Comparison of ENCODE assay signal across 21 cellular contexts in the genomic region with DNA sequence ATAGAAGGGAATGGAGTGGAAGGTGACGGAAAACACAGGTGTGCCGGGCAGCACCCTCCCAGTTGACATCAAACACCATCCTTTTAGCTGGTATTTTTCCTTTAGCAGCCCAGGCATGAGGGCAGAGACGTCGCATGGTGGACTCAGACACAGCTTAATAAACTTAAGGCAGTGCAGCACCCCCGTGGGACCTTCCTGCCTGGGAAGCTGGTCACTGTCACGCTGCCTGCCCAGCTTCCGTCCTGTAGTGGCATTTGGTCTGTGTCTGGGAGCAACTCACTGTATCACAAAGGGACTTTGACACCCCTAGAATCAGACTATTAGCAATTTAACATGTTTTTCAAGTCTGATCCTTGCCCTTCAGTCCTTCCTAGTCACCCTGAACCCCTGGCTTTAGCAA. TPM values are rescaled to one million over a fixed set of nuclear protein-coding genes. Genes with fewer than 3 reads are reported as not detected.
DNase-seq lines count a peak whose midpoint lies in the region; ATAC-seq and TF ChIP-seq lines count a peak whose summit lies in the region.
"Had no signal": no experiment of that assay in that cellular context is flagged by ENCODE, and none has a peak within 500 bp of the region (broad histone marks: within the 10 kb centered on the region; RNA-seq: fewer than 3 reads in every experiment).

No MANE protein-coding gene starts in this region.

- 0 out of 22 replicates have a peak, but pooled peaks cover 0 to 7% (median 0%) of the 10 kb centered on the region in 11 experiments for H4K20me1 ChIP-seq in BLaER1 treated with 17β-estradiol and CSF1 and Interleukin-3, amounts not matched to agents 10 nM and 100 nM
- no peaks in the 10 kb centered on the region for H4K20me1 ChIP-seq in osteoblast (ENCODE audit: insufficient read depth, low read length)

- peaks cover 30 to 57% (median 38%) of the 10 kb centered on the region in 10 experiments for H3K4me1 ChIP-seq in BLaER1 treated with 17β-estradiol and CSF1 and Interleukin-3, amounts not matched to agents 10 nM and 100 nM
- H3K4me1 ChIP-seq in liver (ENCODE audit: control insufficient read depth in 4 of 4, insufficient read depth in 4 of 4, low read length in 3 of 4) = peaks cover 0 to 4% (median 0%) of the 10 kb centered on the region in 4 donors
- H3K4me1 ChIP-seq in osteoblast (ENCODE audit: insufficient read depth, low read length) = peaks cover 27% of the 10 kb centered on the region

- 71% methylated on average over 7 of the region's 7 CpGs for WGBS in liver

- peak overlapping the region; percentile 51 to 94 (median 64) for H3K4me2 ChIP-seq in BLaER1 treated with 17β-estradiol and CSF1 and Interleukin-3, amounts not matched to agents 10 nM and 100 nM
- H3K4me2 ChIP-seq in osteoblast (ENCODE audit: insufficient read depth, low read length) = no peak overlapping the region

- no peak for TF ChIP-seq RAD21 in liver (IDR thresholded peaks at IDR 0.05)

- peak overlapping the region in 2 of 11 experiments; percentile 7 to 31; a peak in 2 of 22 replicates for H3K9ac ChIP-seq in BLaER1 treated with 17β-estradiol and CSF1 and Interleukin-3, amounts not matched to agents 10 nM and 100 nM
- peak overlapping the region in 1 of 2 donors; percentile 17 for H3K9ac ChIP-seq in liver (ENCODE audit: low read depth in 1 of 2, low read length in 2 of 2)

- no peak overlapping the region for H2AFZ ChIP-seq in osteoblast (ENCODE audit: low read length)

- DNase-seq in substantia nigra (lab: John Stamatoyannopoulos, UW) = no peak
- DNase-seq in anterior cingulate cortex (lab: John Stamatoyannopoulos, UW) = no peak
- DNase-seq in osteoblast (ENCODE audit: insufficient read length, low spot score, missing footprints) = no peak
- DNase-seq: activated effector memory CD4-positive, alpha-beta T cell treated with anti-CD3 and anti-CD28 coated beads, Interleukin-2, amount 50 U/mL, for 16 hours; CD4-positive, alpha-beta T cell; HCEC 1CT; midbrain; NCI-H1694 treated with DMSO at 0.1 percent for 48 hours; NCI-H226; NCI-H82; PC-3; T-helper 17 cell had no signal

- ATAC-seq in GM18519 (IDR thresholded peaks at IDR 0.05; ENCODE audit: low FRiP score, unreplicated experiment) (no peak), HG03565 (IDR thresholded peaks at IDR 0.05; ENCODE audit: unreplicated experiment) (no peak)
- ATAC-seq: GM12878, PC-3, T-helper 17 cell had no signal

- H3K4me3 ChIP-seq in BLaER1 treated with 17β-estradiol and CSF1 and Interleukin-3, amounts not matched to agents 10 nM and 100 nM = no peak overlapping the region
- H3K4me3 ChIP-seq in liver (ENCODE audit: low read depth in 1 of 3, low read length in 3 of 3) (no peak overlapping the region), osteoblast (ENCODE audit: insufficient read depth, low read length) (no peak overlapping the region)
- H3K4me3 ChIP-seq: GM12878, SJSA1 had no signal

- no peaks in the 10 kb centered on the region for H3K9me3 ChIP-seq in BLaER1 treated with 17β-estradiol and CSF1 and Interleukin-3, amounts not matched to agents 10 nM and 100 nM (replicated peaks in 1 of 11)
- no peaks in the 10 kb centered on the region for H3K9me3 ChIP-seq in liver (ENCODE audit: control insufficient read depth in 4 of 4, low read length in 3 of 4)
- H3K9me3 ChIP-seq in osteoblast (ENCODE audit: low read depth, low read length) = no peaks in the 10 kb centered on the region
- H3K9me3 ChIP-seq: SJSA1 had no signal

- H3K36me3 ChIP-seq in BLaER1 treated with 17β-estradiol and CSF1 and Interleukin-3, amounts not matched to agents 10 nM and 100 nM = peaks cover 21 to 27% (median 25%) of the 10 kb centered on the region in 11 experiments
- H3K36me3 ChIP-seq in liver (ENCODE audit: control insufficient read depth in 4 of 4, insufficient read depth in 3 of 4, low read depth in 1 of 4, low read length in 3 of 4) (peaks cover 7 to 16% (median 15%) of the 10 kb centered on the region in 4 donors), osteoblast (ENCODE audit: insufficient read depth, low read length) (peaks cover 23% of the 10 kb centered on the region)

- no peaks in the 10 kb centered on the region for H3K27me3 ChIP-seq in BLaER1 treated with 17β-estradiol and CSF1 and Interleukin-3, amounts not matched to agents 10 nM and 100 nM
- H3K27me3 ChIP-seq in liver (ENCODE audit: control insufficient read depth in 4 of 4, insufficient read depth in 4 of 4, low read length in 3 of 4) (no peaks in the 10 kb centered on the region), osteoblast (ENCODE audit: insufficient read depth, low read length) (no peaks in the 10 kb centered on the region)
- H3K27me3 ChIP-seq: SJSA1 had no signal

- TF ChIP-seq CTCF in liver (IDR thresholded peaks at IDR 0.05; ENCODE audit: low read depth, low read length, missing input control) (no peak), osteoblast (IDR thresholded peaks at IDR 0.05; ENCODE audit: extremely low read depth, low read depth, low read length) (no peak)

- H3K79me2 ChIP-seq in osteoblast (ENCODE audit: insufficient read depth, low read length) = no peaks in the 10 kb centered on the region

- H3K27ac ChIP-seq in BLaER1 treated with 17β-estradiol and CSF1 and Interleukin-3, amounts not matched to agents 10 nM and 100 nM = peak overlapping the region in 3 of 11 experiments; percentile 26 to 56 (median 46); a peak in 5 of 22 replicates
- H3K27ac ChIP-seq in cingulate gyrus (ENCODE audit: low read depth, low read length) (peak overlapping the region; percentile 41), liver (ENCODE audit: low read depth in 1 of 2, low read length in 2 of 2) (peak overlapping the region; percentile 64 to 65), substantia nigra (ENCODE audit: low read depth, low read length, poor library complexity, severe bottlenecking) (peak overlapping the region; percentile 47), osteoblast (ENCODE audit: low read depth, low read length) (no peak overlapping the region)
- H3K27ac ChIP-seq: SJSA1, VCaP had no signal

TF ChIP-seq in liver, 16 proteins besides CTCF, POLR2A, EP300 and RAD21:
- TF ChIP-seq JUND (IDR thresholded peaks at IDR 0.05) (no peak), HNF4A (conservative IDR thresholded peaks at IDR 0.05) (no peak), FOXA2 (IDR thresholded peaks at IDR 0.05) (no peak), EGR1 (IDR thresholded peaks at IDR 0.05; ENCODE audit: low read depth in 2 of 2) (no peak), FOXA1 (IDR thresholded peaks at IDR 0.05) (no peak), NR2F2 (IDR thresholded peaks at IDR 0.05) (no peak), YY1 (IDR thresholded peaks at IDR 0.05) (no peak)
- TF ChIP-seq, protein P1, sequence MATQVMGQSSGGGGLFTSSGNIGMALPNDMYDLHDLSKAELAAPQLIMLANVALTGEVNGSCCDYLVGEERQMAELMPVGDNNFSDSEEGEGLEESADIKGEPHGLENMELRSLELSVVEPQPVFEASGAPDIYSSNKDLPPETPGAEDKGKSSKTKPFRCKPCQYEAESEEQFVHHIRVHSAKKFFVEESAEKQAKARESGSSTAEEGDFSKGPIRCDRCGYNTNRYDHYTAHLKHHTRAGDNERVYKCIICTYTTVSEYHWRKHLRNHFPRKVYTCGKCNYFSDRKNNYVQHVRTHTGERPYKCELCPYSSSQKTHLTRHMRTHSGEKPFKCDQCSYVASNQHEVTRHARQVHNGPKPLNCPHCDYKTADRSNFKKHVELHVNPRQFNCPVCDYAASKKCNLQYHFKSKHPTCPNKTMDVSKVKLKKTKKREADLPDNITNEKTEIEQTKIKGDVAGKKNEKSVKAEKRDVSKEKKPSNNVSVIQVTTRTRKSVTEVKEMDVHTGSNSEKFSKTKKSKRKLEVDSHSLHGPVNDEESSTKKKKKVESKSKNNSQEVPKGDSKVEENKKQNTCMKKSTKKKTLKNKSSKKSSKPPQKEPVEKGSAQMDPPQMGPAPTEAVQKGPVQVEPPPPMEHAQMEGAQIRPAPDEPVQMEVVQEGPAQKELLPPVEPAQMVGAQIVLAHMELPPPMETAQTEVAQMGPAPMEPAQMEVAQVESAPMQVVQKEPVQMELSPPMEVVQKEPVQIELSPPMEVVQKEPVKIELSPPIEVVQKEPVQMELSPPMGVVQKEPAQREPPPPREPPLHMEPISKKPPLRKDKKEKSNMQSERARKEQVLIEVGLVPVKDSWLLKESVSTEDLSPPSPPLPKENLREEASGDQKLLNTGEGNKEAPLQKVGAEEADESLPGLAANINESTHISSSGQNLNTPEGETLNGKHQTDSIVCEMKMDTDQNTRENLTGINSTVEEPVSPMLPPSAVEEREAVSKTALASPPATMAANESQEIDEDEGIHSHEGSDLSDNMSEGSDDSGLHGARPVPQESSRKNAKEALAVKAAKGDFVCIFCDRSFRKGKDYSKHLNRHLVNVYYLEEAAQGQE (IDR thresholded peaks at IDR 0.05) = no peak
- TF ChIP-seq, protein P2, sequence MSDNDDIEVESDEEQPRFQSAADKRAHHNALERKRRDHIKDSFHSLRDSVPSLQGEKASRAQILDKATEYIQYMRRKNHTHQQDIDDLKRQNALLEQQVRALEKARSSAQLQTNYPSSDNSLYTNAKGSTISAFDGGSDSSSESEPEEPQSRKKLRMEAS (IDR thresholded peaks at IDR 0.05) = no peak

RNA-seq across cellular contexts. Expression of a gene that starts 35.8 kb away (rescaled TPM):
- total RNA-seq in liver (1 to 10 TPM; 6.6 to 9.2 TPM), osteoblast (1.1 and 1.2 TPM in 2 replicates)
- 10 to 100 TPM in 1 of 2 donors, 1 to 10 TPM in 1; 9.6 to 10.7 TPM for polyA plus RNA-seq in liver
- total RNA-seq: neural crest cell had no signal

RNA-seq across cellular contexts. Expression of a gene that starts 51.5 kb away (rescaled TPM):
- total RNA-seq in liver (10 to 100 TPM; 58.1 to 58.4 TPM), osteoblast (80.2 and 93.7 TPM in 2 replicates)
- polyA plus RNA-seq in liver = 10 to 100 TPM; 19.9 to 38.1 TPM

RNA-seq across cellular contexts. Expression of a gene that starts 51.9 kb away (rescaled TPM):
- total RNA-seq in liver = 1 to 10 TPM; 2.0 to 3.6 TPM
- polyA plus RNA-seq in liver = 1 to 10 TPM; 1.1 to 2.7 TPM
- 7.2 and 9.4 TPM in 2 replicates for total RNA-seq in osteoblast
